Comparison of ENCODE assay signal across 7 cellular contexts in the genomic region with DNA sequence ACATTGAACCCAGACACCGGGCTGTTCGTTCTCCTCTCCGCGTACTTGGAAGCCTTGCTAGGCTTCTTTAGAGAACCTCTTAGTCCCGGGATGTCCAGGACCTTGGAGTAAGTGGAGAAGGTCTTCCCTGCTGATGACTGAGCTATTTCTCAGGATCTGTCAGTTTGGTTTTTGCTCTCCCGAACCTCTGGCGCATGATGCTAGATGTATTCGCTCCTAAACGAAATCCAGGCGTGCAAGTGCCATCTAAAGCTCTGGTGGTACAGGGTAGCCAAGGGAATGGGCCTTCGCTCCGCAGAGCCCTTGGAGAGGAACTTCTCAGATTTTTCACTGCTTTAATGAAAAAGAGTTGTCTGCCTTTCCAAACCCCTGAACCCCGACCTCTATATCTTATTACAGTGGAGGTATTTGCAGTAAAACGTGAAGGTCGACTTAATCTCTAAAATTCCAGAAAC. TPM values are rescaled to one million over a fixed set of nuclear protein-coding genes. Genes with fewer than 3 reads are reported as not detected.
A peak's percentile ranks its signal among the peaks of the same experiment; 100 is the strongest.
DNase-seq lines count a peak whose midpoint lies in the region; ATAC-seq and TF ChIP-seq lines count a peak whose summit lies in the region.

No MANE protein-coding gene starts in this region.

- H3K27ac ChIP-seq in SJCRH30 (peak overlapping the region; percentile 90), neuronal stem cell (replicated peaks; ENCODE audit: low read length) (peak overlapping the region; percentile 62)

- H2BK5ac ChIP-seq in neuronal stem cell (ENCODE audit: low read length), result no peak overlapping the region

- no peak for DNase-seq in H7
- DNase-seq in SJCRH30, result no peak
- no peak for DNase-seq in epithelial cell of proximal tubule (ENCODE audit: low read depth)
- DNase-seq in neuronal stem cell (ENCODE audit: low spot score), result peak; percentile 24
- no peak for DNase-seq in HuH-7 (ENCODE audit: low spot score)

- no peaks in the 10 kb centered on the region for H3K27me3 ChIP-seq in H7 (ENCODE audit: control insufficient read depth, insufficient read depth, low read length)
- H3K27me3 ChIP-seq in SJCRH30, result no peaks in the 10 kb centered on the region
- H3K27me3 ChIP-seq in neuronal stem cell (ENCODE audit: control insufficient read depth in 3 of 3, insufficient read depth in 3 of 3, low read depth in 1 of 3, low read length in 3 of 3), result no peaks in the 10 kb centered on the region

- H3K36me3 ChIP-seq in H7 (replicated peaks; ENCODE audit: control insufficient read depth, insufficient read depth, low read length), result no peaks in the 10 kb centered on the region; the same call in none of the 2 replicates
- H3K36me3 ChIP-seq in SJCRH30, result peaks cover 4% of the 10 kb centered on the region; the same call in 1 of the 2 replicates
- H3K36me3 ChIP-seq in neuronal stem cell (replicated peaks in 1 of 2; ENCODE audit: control insufficient read depth in 2 of 2, insufficient read depth in 2 of 2, low read length in 2 of 2), result peaks cover 0 to 24% of the 10 kb centered on the region in 2 donors

- H3K4me3 ChIP-seq in H7 (ENCODE audit: insufficient read depth, low read depth, low read length) (peak overlapping the region; percentile 93), SJCRH30 (peak overlapping the region; percentile 76), epithelial cell of proximal tubule (ENCODE audit: low read depth, low read length) (peak overlapping the region; percentile 94), neuronal stem cell (ENCODE audit: low read length in 2 of 2) (peak overlapping the region; percentile 86 to 87)

- H3K18ac ChIP-seq in neuronal stem cell (ENCODE audit: low read length), result peak overlapping the region; percentile 44

- WGBS in neuronal stem cell (ENCODE audit: extremely low coverage in 2 of 2, insufficient read length in 2 of 2, insufficient replicate concordance in 1 of 2), 2 donors, result no CpG with 5 or more reads among the region's 15 CpGs

- H3K4me1 ChIP-seq in SJCRH30 (peaks cover 7% of the 10 kb centered on the region; the same call in 1 of the 2 replicates), neuronal stem cell (ENCODE audit: control insufficient read depth in 2 of 2, insufficient read depth in 1 of 2, low read depth in 1 of 2, low read length in 2 of 2) (peaks cover 4 to 9% of the 10 kb centered on the region in 2 donors)

- H3K4ac ChIP-seq in neuronal stem cell (ENCODE audit: low read length), result no peak overlapping the region

- peak overlapping the region; percentile 82 for H3K9ac ChIP-seq in neuronal stem cell (ENCODE audit: low read depth, low read length, poor library complexity)

- no peak overlapping the region for H4K8ac ChIP-seq in neuronal stem cell (ENCODE audit: low read depth, low read length)

- no peak overlapping the region for H4K91ac ChIP-seq in neuronal stem cell (ENCODE audit: low read depth, low read length, poor library complexity)

- TF ChIP-seq CTCF in epithelial cell of proximal tubule (conservative IDR thresholded peaks at IDR 0.05; ENCODE audit: low read depth, low read length), result no peak

- H3K23ac ChIP-seq in neuronal stem cell (ENCODE audit: low read depth, low read length, poor library complexity), result no peak overlapping the region

- H2BK15ac ChIP-seq in neuronal stem cell (ENCODE audit: low read length), result no peak overlapping the region

- H2AFZ ChIP-seq in neuronal stem cell (ENCODE audit: low read length), result peak overlapping the region; percentile 91

- peaks cover 7% of the 10 kb centered on the region for H3K79me1 ChIP-seq in neuronal stem cell (ENCODE audit: low read depth, low read length)

- peak overlapping the region; percentile 82 for H3K4me2 ChIP-seq in neuronal stem cell (ENCODE audit: insufficient read depth, low read length, poor library complexity, severe bottlenecking)

- ATAC-seq in GM19395 (IDR thresholded peaks at IDR 0.05; ENCODE audit: unreplicated experiment), result no peak
- no peak for ATAC-seq in GM21447 (IDR thresholded peaks at IDR 0.05; ENCODE audit: unreplicated experiment)

- H3K14ac ChIP-seq in neuronal stem cell (ENCODE audit: low read length), result no peak overlapping the region

- H2AK5ac ChIP-seq in neuronal stem cell (ENCODE audit: low read depth, low read length), result no peak overlapping the region

- H2BK12ac ChIP-seq in neuronal stem cell (ENCODE audit: low read length), result no peak overlapping the region

- no peaks in the 10 kb centered on the region for H3K9me3 ChIP-seq in SJCRH30 (replicated peaks)
- no peaks in the 10 kb centered on the region for H3K9me3 ChIP-seq in neuronal stem cell (replicated peaks in 1 of 2; ENCODE audit: control insufficient read depth in 2 of 2, insufficient read depth in 1 of 2, low read depth in 1 of 2, low read length in 2 of 2)

- no peak overlapping the region for H2BK120ac ChIP-seq in neuronal stem cell (ENCODE audit: low read depth, low read length)

RNA-seq across cellular contexts. Expression of gene VMP1, which starts 0.5 kb away (rescaled TPM):
- total RNA-seq in H7 (2014; rRNA removed; shearing (Covaris generic)), result 64.2 and 67.4 TPM in 2 replicates
- total RNA-seq in SJCRH30 (2014; rRNA removed; shearing (Covaris generic)), result 44.5 and 46.5 TPM in 2 replicates
- 127 and 232 TPM in 2 replicates for total RNA-seq in epithelial cell of proximal tubule
- 40.5 TPM for polyA plus RNA-seq in neuronal stem cell (2013, experiment 1 of 2)
- polyA plus RNA-seq in neuronal stem cell (2013, experiment 2 of 2), result 40.6 TPM

RNA-seq across cellular contexts. Expression of gene PTRH2, which starts 0.8 kb away (rescaled TPM):
- total RNA-seq in H7 (2014; rRNA removed; shearing (Covaris generic)), result 16.4 and 18.6 TPM in 2 replicates
- 30.4 and 31.9 TPM in 2 replicates for total RNA-seq in SJCRH30 (2014; rRNA removed; shearing (Covaris generic))
- total RNA-seq in epithelial cell of proximal tubule, result 44.4 and 44.6 TPM in 2 replicates
- 19.9 TPM for polyA plus RNA-seq in neuronal stem cell (2013, experiment 1 of 2)
- 20.2 TPM for polyA plus RNA-seq in neuronal stem cell (2013, experiment 2 of 2)
